20 cellular contexts compared by ENCODE assay signal in genomic region chr22:49322231-49322630, GRCh38.
DNase-seq lines count a peak whose midpoint lies in the region; ATAC-seq and TF ChIP-seq lines count a peak whose summit lies in the region.
"Had no signal": no experiment of that assay in that cellular context is flagged by ENCODE, and none has a peak within 500 bp of the region (broad histone marks: within the 10 kb centered on the region; RNA-seq: fewer than 3 reads in every experiment).

No MANE protein-coding gene starts in this region.

- 67% methylated on average over 12 of the region's 13 CpGs for WGBS in esophagus muscularis mucosa

- no peak overlapping the region for H3K27ac Mint-ChIP-seq in activated CD4-positive, alpha-beta memory T cell treated with anti-CD3 and anti-CD28 coated beads, Interleukin-2, amount 10 ng/mL, durations not matched to agents 7 days and 5 days
- H3K27ac Mint-ChIP-seq in activated CD4-positive, alpha-beta memory T cell treated with anti-CD3 and anti-CD28 coated beads for 36 hours = no peak overlapping the region
- H3K27ac Mint-ChIP-seq in neural progenitor cell (peak overlapping the region; percentile 32), type B pancreatic cell (no peak overlapping the region)
- H3K27ac Mint-ChIP-seq: HFFc6 had no signal

- H3K4me3 ChIP-seq in esophagus muscularis mucosa = no peak overlapping the region
- no peak overlapping the region for H3K4me3 ChIP-seq in neural progenitor cell
- no peak overlapping the region for H3K4me3 ChIP-seq in effector memory CD4-positive, alpha-beta T cell (ENCODE audit: insufficient read depth, low read depth, low read length, poor library complexity, severe bottlenecking)
- H3K4me3 ChIP-seq: A549; BLaER1 treated with 17β-estradiol and CSF1 and Interleukin-3, amounts not matched to agents 10 nM and 100 nM; K562 had no signal

- intact Hi-C loops in activated CD4-positive, alpha-beta memory T cell treated with anti-CD3 and anti-CD28 coated beads for 36 hours (cut with micrococcal nuclease) = no loop called here
- intact Hi-C loops in esophagus muscularis mucosa (cut with DNase I) = loop anchor here (10.0 kb wide), 1 partner anchor 63 kb away; no protein-coding TSS in a partner anchor

- H3K4me2 ChIP-seq in neural progenitor cell = no peak overlapping the region
- H3K4me2 ChIP-seq: A549 had no signal

- peaks cover 0 to 71% (median 0%) of the 10 kb centered on the region in 4 donors for H3K27me3 ChIP-seq in esophagus muscularis mucosa
- H3K27me3 ChIP-seq in neural progenitor cell = peaks cover 7% of the 10 kb centered on the region
- H3K27me3 ChIP-seq in effector memory CD4-positive, alpha-beta T cell (replicated peaks; ENCODE audit: control insufficient read depth, insufficient read depth, low read length, poor library complexity, severe bottlenecking) = peaks cover 4% of the 10 kb centered on the region

- TF ChIP-seq POLR2A in esophagus muscularis mucosa (IDR thresholded peaks at IDR 0.05; ENCODE audit: low read depth) = no peak

- POLR2A ChIA-PET in activated CD4-positive, alpha-beta memory T cell treated with anti-CD3 and anti-CD28 coated beads, Interleukin-2, amount 10 ng/mL, durations not matched to agents 7 days and 5 days (lab: Charles Lee) = no interaction called here
- POLR2A ChIA-PET in activated CD4-positive, alpha-beta memory T cell treated with anti-CD3 and anti-CD28 coated beads for 36 hours (lab: Charles Lee) = no interaction called here

- no peak for TF ChIP-seq EP300 in esophagus muscularis mucosa (IDR thresholded peaks at IDR 0.05)

- H3K27me3 Mint-ChIP-seq in activated CD4-positive, alpha-beta memory T cell treated with anti-CD3 and anti-CD28 coated beads, Interleukin-2, amount 10 ng/mL, durations not matched to agents 7 days and 5 days = peaks cover 25% of the 10 kb centered on the region
- peaks cover 27% of the 10 kb centered on the region for H3K27me3 Mint-ChIP-seq in activated CD4-positive, alpha-beta memory T cell treated with anti-CD3 and anti-CD28 coated beads for 36 hours
- H3K27me3 Mint-ChIP-seq in neural progenitor cell (ENCODE audit: insufficient read depth, low read depth) = peaks cover 3% of the 10 kb centered on the region
- peaks cover 43% of the 10 kb centered on the region for H3K27me3 Mint-ChIP-seq in type B pancreatic cell

- no peaks in the 10 kb centered on the region for H3K36me3 Mint-ChIP-seq in activated CD4-positive, alpha-beta memory T cell treated with anti-CD3 and anti-CD28 coated beads, Interleukin-2, amount 10 ng/mL, durations not matched to agents 7 days and 5 days (ENCODE audit: low read depth)
- no peaks in the 10 kb centered on the region for H3K36me3 Mint-ChIP-seq in activated CD4-positive, alpha-beta memory T cell treated with anti-CD3 and anti-CD28 coated beads for 36 hours
- no peaks in the 10 kb centered on the region for H3K36me3 Mint-ChIP-seq in neural progenitor cell
- H3K36me3 Mint-ChIP-seq in type B pancreatic cell = no peaks in the 10 kb centered on the region

- no peaks in the 10 kb centered on the region for H3K36me3 ChIP-seq in esophagus muscularis mucosa
- no peaks in the 10 kb centered on the region for H3K36me3 ChIP-seq in neural progenitor cell
- no peaks in the 10 kb centered on the region for H3K36me3 ChIP-seq in effector memory CD4-positive, alpha-beta T cell (ENCODE audit: control insufficient read depth, insufficient read depth, low read length)
- H3K36me3 ChIP-seq: BLaER1 treated with 17β-estradiol and CSF1 and Interleukin-3, amounts not matched to agents 10 nM and 100 nM had no signal

- TF ChIP-seq CTCF in esophagus muscularis mucosa (IDR thresholded peaks at IDR 0.05) (no peak), neural progenitor cell (IDR thresholded peaks at IDR 0.05) (no peak), type B pancreatic cell (conservative IDR thresholded peaks at IDR 0.05) (no peak)

- H3K4me1 Mint-ChIP-seq in activated CD4-positive, alpha-beta memory T cell treated with anti-CD3 and anti-CD28 coated beads, Interleukin-2, amount 10 ng/mL, durations not matched to agents 7 days and 5 days = peaks cover 8% of the 10 kb centered on the region
- H3K4me1 Mint-ChIP-seq in activated CD4-positive, alpha-beta memory T cell treated with anti-CD3 and anti-CD28 coated beads for 36 hours (ENCODE audit: low read depth) = no peaks in the 10 kb centered on the region
- H3K4me1 Mint-ChIP-seq in neural progenitor cell (no peaks in the 10 kb centered on the region), type B pancreatic cell (ENCODE audit: unreplicated experiment) (no peaks in the 10 kb centered on the region)

- no peaks in the 10 kb centered on the region for H4K20me1 ChIP-seq in neural progenitor cell (ENCODE audit: low read depth)
- H4K20me1 ChIP-seq: BLaER1 treated with 17β-estradiol and CSF1 and Interleukin-3, amounts not matched to agents 10 nM and 100 nM had no signal

- no peak overlapping the region for H3K4me3 Mint-ChIP-seq in activated CD4-positive, alpha-beta memory T cell treated with anti-CD3 and anti-CD28 coated beads, Interleukin-2, amount 10 ng/mL, durations not matched to agents 7 days and 5 days
- no peak overlapping the region for H3K4me3 Mint-ChIP-seq in activated CD4-positive, alpha-beta memory T cell treated with anti-CD3 and anti-CD28 coated beads for 36 hours
- H3K4me3 Mint-ChIP-seq in neural progenitor cell = no peak overlapping the region
- no peak overlapping the region for H3K4me3 Mint-ChIP-seq in type B pancreatic cell
- H3K4me3 Mint-ChIP-seq: HFFc6 had no signal

- no peaks in the 10 kb centered on the region for H3K79me2 ChIP-seq in neural progenitor cell (ENCODE audit: low read depth)

- H3F3A ChIP-seq in neural progenitor cell (ENCODE audit: low read depth) = no peaks in the 10 kb centered on the region

- ATAC-seq in GM21367 (IDR thresholded peaks at IDR 0.05; ENCODE audit: unreplicated experiment) = no peak
- no peak for ATAC-seq in esophagus mucosa
- ATAC-seq: A549, K562, PC-3 had no signal

- no peak overlapping the region for H3K9ac ChIP-seq in neural progenitor cell
- H3K9ac ChIP-seq: BLaER1 treated with 17β-estradiol and CSF1 and Interleukin-3, amounts not matched to agents 10 nM and 100 nM had no signal

- CTCF ChIA-PET in activated CD4-positive, alpha-beta memory T cell treated with anti-CD3 and anti-CD28 coated beads, Interleukin-2, amount 10 ng/mL, durations not matched to agents 7 days and 5 days (lab: Charles Lee) = no interaction called here
- CTCF ChIA-PET in activated CD4-positive, alpha-beta memory T cell treated with anti-CD3 and anti-CD28 coated beads for 36 hours (lab: Charles Lee) = interaction anchor here (1.7 kb wide), 1 partner anchor 17 kb away, joined by 5 read pairs; no protein-coding TSS in a partner anchor

- H3K27ac ChIP-seq in esophagus muscularis mucosa (replicated peaks in 1 of 4) (no peak overlapping the region), neural progenitor cell (no peak overlapping the region)
- no peak overlapping the region for H3K27ac ChIP-seq in effector memory CD4-positive, alpha-beta T cell (ENCODE audit: insufficient read depth, low read length, poor library complexity, severe bottlenecking)
- H3K27ac ChIP-seq: A549; BLaER1 treated with 17β-estradiol and CSF1 and Interleukin-3, amounts not matched to agents 10 nM and 100 nM had no signal

- peak; percentile 11 for DNase-seq in activated CD4-positive, alpha-beta memory T cell treated with anti-CD3 and anti-CD28 coated beads, Interleukin-2, amount 10 ng/mL, durations not matched to agents 7 days and 5 days
- DNase-seq in activated CD4-positive, alpha-beta memory T cell treated with anti-CD3 and anti-CD28 coated beads for 36 hours = no peak
- DNase-seq in esophagus muscularis mucosa (ENCODE audit: extremely low spot score) = peak; percentile 72
- DNase-seq in neural progenitor cell (ENCODE audit: low spot score) = no peak
- peak; percentile 55 for DNase-seq in type B pancreatic cell (ENCODE audit: extremely low spot score, unreplicated experiment)
- DNase-seq in effector memory CD4-positive, alpha-beta T cell = no peak
- DNase-seq: DND-41, GF-D8, HFFc6, MV-4-11, NCI-H1417, NCI-H2029 treated with DMSO at 0.1 percent for 48 hours, NCI-H510A, NCI-H774, PC-3 had no signal

- H3K9me3 Mint-ChIP-seq in activated CD4-positive, alpha-beta memory T cell treated with anti-CD3 and anti-CD28 coated beads, Interleukin-2, amount 10 ng/mL, durations not matched to agents 7 days and 5 days = no peaks in the 10 kb centered on the region
- H3K9me3 Mint-ChIP-seq in activated CD4-positive, alpha-beta memory T cell treated with anti-CD3 and anti-CD28 coated beads for 36 hours = peaks cover 3% of the 10 kb centered on the region
- peaks cover 13% of the 10 kb centered on the region for H3K9me3 Mint-ChIP-seq in neural progenitor cell
- H3K9me3 Mint-ChIP-seq in type B pancreatic cell = peaks cover 6% of the 10 kb centered on the region

- H3K4me1 ChIP-seq in esophagus muscularis mucosa (no peaks in the 10 kb centered on the region), neural progenitor cell (no peaks in the 10 kb centered on the region)
- H3K4me1 ChIP-seq in effector memory CD4-positive, alpha-beta T cell (ENCODE audit: control insufficient read depth, insufficient read depth, low read length, poor library complexity, severe bottlenecking) = no peaks in the 10 kb centered on the region
- H3K4me1 ChIP-seq: A549 had no signal

- H2AFZ ChIP-seq in neural progenitor cell (replicated peaks) = no peak overlapping the region

- peaks cover 0 to 15% (median 5%) of the 10 kb centered on the region in 4 donors for H3K9me3 ChIP-seq in esophagus muscularis mucosa
- no peaks in the 10 kb centered on the region for H3K9me3 ChIP-seq in neural progenitor cell (ENCODE audit: low read depth)
- no peaks in the 10 kb centered on the region for H3K9me3 ChIP-seq in effector memory CD4-positive, alpha-beta T cell (ENCODE audit: control insufficient read depth, low read length)
- H3K9me3 ChIP-seq: A549 had no signal

Comparison
In these comparisons a context has a peak if more than half of its experiments do, and no peak if none do; other contexts are left out.
1. DNase-seq: peak in activated CD4-positive, alpha-beta memory T cell treated with anti-CD3 and anti-CD28 coated beads, Interleukin-2, amount 10 ng/mL, durations not matched to agents 7 days and 5 days (single experiment), esophagus muscularis mucosa (single experiment) and type B pancreatic cell (single experiment); none in activated CD4-positive, alpha-beta memory T cell treated with anti-CD3 and anti-CD28 coated beads for 36 hours (single experiment), neural progenitor cell (single experiment) and effector memory CD4-positive, alpha-beta T cell (0 of 3).